15 cellular contexts compared by ENCODE assay signal in genomic region chr16:31754998-31755615, GRCh38.
"Had no signal": no experiment of that assay in that cellular context is flagged by ENCODE, and none has a peak within 500 bp of the region (broad histone marks: within the 10 kb centered on the region; RNA-seq: fewer than 3 reads in every experiment).

No MANE protein-coding gene starts in this region.

- H3K4me1 Mint-ChIP-seq: activated CD4-positive, alpha-beta T cell treated with anti-CD3 and anti-CD28 coated beads, Interleukin-2, amount 10 ng/mL, durations not matched to agents 7 days and 5 days; activated naive CD4-positive, alpha-beta T cell treated with anti-CD3 and anti-CD28 coated beads, Interleukin-2, amount 10 ng/mL, durations not matched to agents 7 days and 5 days; T-helper 17 cell had no signal

- ATAC-seq: activated T-helper 17 cell treated with anti-CD3 and anti-CD28 coated beads, Interleukin-2, amount 50 U/mL, for 72 hours; body of pancreas; effector memory CD8-positive, alpha-beta T cell; left colon; T-helper 17 cell had no signal

- H3K27me3 ChIP-seq: adrenal gland, body of pancreas, tibial nerve, vagina had no signal

- H3K27me3 Mint-ChIP-seq: activated CD4-positive, alpha-beta T cell treated with anti-CD3 and anti-CD28 coated beads, Interleukin-2, amount 10 ng/mL, durations not matched to agents 7 days and 5 days; activated naive CD4-positive, alpha-beta T cell treated with anti-CD3 and anti-CD28 coated beads, Interleukin-2, amount 10 ng/mL, durations not matched to agents 7 days and 5 days; activated T-helper 17 cell treated with anti-CD3 and anti-CD28 coated beads, Interleukin-2, amount 50 U/mL, for 72 hours; effector memory CD8-positive, alpha-beta T cell; T-helper 17 cell had no signal

- H3K36me3 ChIP-seq: adrenal gland had no signal

- DNase-seq: activated CD4-positive, alpha-beta T cell treated with anti-CD3 and anti-CD28 coated beads, Interleukin-2, amount 10 ng/mL, durations not matched to agents 7 days and 5 days; activated CD4-positive, CD25-positive, alpha-beta regulatory T cell; activated CD8-positive, alpha-beta memory T cell treated with anti-CD3 and anti-CD28 coated beads for 24 hours; activated naive CD4-positive, alpha-beta T cell treated with anti-CD3 and anti-CD28 coated beads, Interleukin-2, amount 10 ng/mL, durations not matched to agents 7 days and 5 days; activated T-cell treated with anti-CD3 and anti-CD28 coated beads for 4 hours; adrenal gland; body of pancreas; central memory CD4-positive, alpha-beta T cell; effector memory CD8-positive, alpha-beta T cell; glutamatergic neuron; left colon; T-helper 17 cell had no signal

- H3K4me1 ChIP-seq: adrenal gland, body of pancreas, tibial nerve, vagina had no signal

- H3K27ac Mint-ChIP-seq: activated CD4-positive, alpha-beta T cell treated with anti-CD3 and anti-CD28 coated beads, Interleukin-2, amount 10 ng/mL, durations not matched to agents 7 days and 5 days; activated naive CD4-positive, alpha-beta T cell treated with anti-CD3 and anti-CD28 coated beads, Interleukin-2, amount 10 ng/mL, durations not matched to agents 7 days and 5 days; activated T-helper 17 cell treated with anti-CD3 and anti-CD28 coated beads, Interleukin-2, amount 50 U/mL, for 72 hours; effector memory CD8-positive, alpha-beta T cell; T-helper 17 cell had no signal

- H3K4me3 ChIP-seq: body of pancreas, tibial nerve, vagina had no signal

- H3K27ac ChIP-seq: adrenal gland, body of pancreas, tibial nerve, vagina had no signal

- H3K4me3 Mint-ChIP-seq: activated CD4-positive, alpha-beta T cell treated with anti-CD3 and anti-CD28 coated beads, Interleukin-2, amount 10 ng/mL, durations not matched to agents 7 days and 5 days; activated naive CD4-positive, alpha-beta T cell treated with anti-CD3 and anti-CD28 coated beads, Interleukin-2, amount 10 ng/mL, durations not matched to agents 7 days and 5 days; activated T-helper 17 cell treated with anti-CD3 and anti-CD28 coated beads, Interleukin-2, amount 50 U/mL, for 72 hours; effector memory CD8-positive, alpha-beta T cell; T-helper 17 cell had no signal
